In the genomic region with DNA sequence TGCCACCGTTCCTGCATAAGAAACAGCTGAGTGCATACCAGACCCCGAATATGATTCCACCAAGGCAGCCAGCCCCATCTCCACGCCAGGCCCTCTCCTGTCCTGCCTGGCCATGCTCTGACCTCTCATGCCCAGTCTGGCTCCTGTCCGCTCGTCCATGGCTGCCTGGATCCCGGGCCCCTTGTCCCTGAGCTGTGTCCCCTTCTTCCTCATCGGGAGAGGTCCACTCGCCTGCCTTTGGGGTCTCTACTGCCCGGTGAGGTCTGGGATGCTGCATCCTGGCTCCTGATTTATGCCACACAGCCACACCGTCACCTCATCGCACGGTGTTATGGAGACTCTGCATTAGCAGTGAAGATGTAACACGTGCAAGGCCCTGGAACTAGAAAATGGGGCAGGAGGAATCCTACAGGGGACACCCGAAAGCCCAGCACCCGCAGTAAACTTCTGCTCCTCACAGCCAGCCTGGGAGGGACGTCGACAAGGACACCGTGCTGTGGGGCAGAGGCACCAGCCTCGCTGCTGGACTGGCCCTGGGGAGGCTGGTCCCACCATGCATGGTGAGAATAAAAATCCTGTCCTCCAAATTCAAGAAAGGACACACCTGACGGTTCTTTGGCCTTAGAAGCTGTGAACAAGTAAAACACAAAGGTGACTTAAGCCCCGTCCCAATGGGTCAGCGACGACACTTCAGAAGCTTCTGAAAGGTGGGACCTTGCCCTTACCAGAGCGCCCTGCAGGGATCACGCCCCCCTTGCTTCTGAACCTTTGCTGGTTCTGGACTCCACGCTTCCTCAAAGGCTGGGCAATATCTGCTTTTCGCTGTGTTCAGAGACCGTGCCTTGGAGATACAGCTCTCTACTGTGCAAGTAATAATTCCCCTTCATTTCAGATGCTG, we compare ENCODE assay signal across 1 cellular context.
TF ChIP-seq lines count a peak whose summit lies in the region.

No MANE protein-coding gene starts in this region.

TF ChIP-seq in H1, 55 proteins besides CTCF, POLR2A, EP300 and RAD21:
- TF ChIP-seq SRF (IDR thresholded peaks at IDR 0.05; ENCODE audit: low read depth, low read length) (no peak), SIX5 (IDR thresholded peaks at IDR 0.05; ENCODE audit: low read depth, low read length) (no peak), GABPA (IDR thresholded peaks at IDR 0.05; ENCODE audit: borderline replicate concordance, insufficient read depth, low read length) (no peak), TAF1 (IDR thresholded peaks at IDR 0.05; ENCODE audit: low read depth, low read length) (no peak), BACH1 (IDR thresholded peaks at IDR 0.05; ENCODE audit: low read length) (no peak), HDAC2 (IDR thresholded peaks at IDR 0.05; ENCODE audit: borderline replicate concordance in 1 of 2, low read depth in 2 of 2, low read length in 2 of 2) (no peak), MAFK (IDR thresholded peaks at IDR 0.05; ENCODE audit: low read depth, low read length) (no peak), SP4 (IDR thresholded peaks at IDR 0.05; ENCODE audit: low read length) (no peak), TCF12 (IDR thresholded peaks at IDR 0.05; ENCODE audit: low read depth, low read length) (no peak), CHD1 (IDR thresholded peaks at IDR 0.05; ENCODE audit: low read depth, low read length) (no peak), JUN (IDR thresholded peaks at IDR 0.05; ENCODE audit: low read depth, low read length) (no peak), SIN3A (conservative IDR thresholded peaks at IDR 0.05 in 1 of 2, IDR thresholded peaks at IDR 0.05 in 1 of 2; ENCODE audit: low read depth in 1 of 2, low read length in 2 of 2) (no peak), GTF2F1 (IDR thresholded peaks at IDR 0.05; ENCODE audit: borderline replicate concordance, low read depth, low read length) (no peak), CBX5 (IDR thresholded peaks at IDR 0.05; ENCODE audit: low read depth, low read length) (no peak), NANOG (IDR thresholded peaks at IDR 0.05; ENCODE audit: insufficient read depth, low read depth, low read length, poor library complexity, severe bottlenecking) (no peak), BCL11A (IDR thresholded peaks at IDR 0.05; ENCODE audit: low read depth in 2 of 2, low read length in 2 of 2) (no peak), YY1 (IDR thresholded peaks at IDR 0.05; ENCODE audit: low read depth, low read length) (no peak), ZNF274 (IDR thresholded peaks at IDR 0.05; ENCODE audit: borderline replicate concordance, extremely low read depth, low read length) (no peak)
- TF ChIP-seq, protein P1, sequence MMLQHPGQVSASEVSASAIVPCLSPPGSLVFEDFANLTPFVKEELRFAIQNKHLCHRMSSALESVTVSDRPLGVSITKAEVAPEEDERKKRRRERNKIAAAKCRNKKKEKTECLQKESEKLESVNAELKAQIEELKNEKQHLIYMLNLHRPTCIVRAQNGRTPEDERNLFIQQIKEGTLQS (IDR thresholded peaks at IDR 0.05; ENCODE audit: insufficient read depth, low read depth, low read length), result no peak
